27 cellular contexts compared by ENCODE assay signal in genomic region chr17:48672340-48672739, GRCh38. TPM values are rescaled to one million over a fixed set of nuclear protein-coding genes. Genes with fewer than 3 reads are reported as not detected.
DNase-seq lines count a peak whose midpoint lies in the region; ATAC-seq and TF ChIP-seq lines count a peak whose summit lies in the region.
"Had no signal": no experiment of that assay in that cellular context is flagged by ENCODE, and none has a peak within 500 bp of the region (broad histone marks: within the 10 kb centered on the region; RNA-seq: fewer than 3 reads in every experiment).

No MANE protein-coding gene starts in this region.

- TF ChIP-seq RAD21 in SK-N-SH (IDR thresholded peaks at IDR 0.05; ENCODE audit: low read length): no peak

- H4K20me1 ChIP-seq in SK-N-SH (ENCODE audit: insufficient read depth) (no peaks in the 10 kb centered on the region), hepatocyte (ENCODE audit: insufficient read depth, poor library complexity, severe bottlenecking) (no peaks in the 10 kb centered on the region)

- TF ChIP-seq CTCF in SK-N-SH (IDR thresholded peaks at IDR 0.05): no peak
- no peak for TF ChIP-seq CTCF in hepatocyte (IDR thresholded peaks at IDR 0.05; ENCODE audit: poor library complexity)
- TF ChIP-seq CTCF in activated CD8-positive, alpha-beta T cell treated with anti-CD3 and anti-CD28 coated beads for 36 hours (IDR thresholded peaks at IDR 0.05): no peak

- no peak overlapping the region for H2AFZ ChIP-seq in SK-N-SH (ENCODE audit: low read depth)
- H2AFZ ChIP-seq in hepatocyte: no peak overlapping the region

- no peak for ATAC-seq in SK-N-SH treated with all-trans-retinoic acid at 6 μM for 48 hours
- no peak for ATAC-seq in stimulated activated effector memory CD8-positive, alpha-beta T cell treated with anti-CD3 and anti-CD28 coated beads, Interleukin-12 subunit alpha, Interleukin-12 subunit beta, amount 100 ng/mL, for 72 hours
- no peak for ATAC-seq in activated CD8-positive, alpha-beta T cell treated with anti-CD3 and anti-CD28 coated beads for 36 hours

- no peaks in the 10 kb centered on the region for H3K36me3 ChIP-seq in SK-N-SH (replicated peaks in 1 of 2; ENCODE audit: control insufficient read depth in 1 of 2, insufficient read depth in 2 of 2, low read length in 1 of 2)
- H3K36me3 ChIP-seq in hepatocyte (replicated peaks; ENCODE audit: insufficient read depth, low read depth): no peaks in the 10 kb centered on the region
- H3K36me3 ChIP-seq in rectal smooth muscle tissue (ENCODE audit: control insufficient read depth, insufficient read depth, low read length): no peaks in the 10 kb centered on the region
- H3K36me3 ChIP-seq: cardiac muscle cell, gastroesophageal sphincter, pancreas had no signal

- peak overlapping the region; percentile 92; the same call in 1 of the 2 replicates for H3K4me2 ChIP-seq in SK-N-SH
- peak overlapping the region; percentile 67 for H3K4me2 ChIP-seq in hepatocyte

- H3K27ac ChIP-seq in SK-N-SH (ENCODE audit: low read depth in 2 of 2, low read length in 1 of 2) (no peak overlapping the region), hepatocyte (no peak overlapping the region), rectal smooth muscle tissue (ENCODE audit: low read depth, low read length) (no peak overlapping the region)
- H3K27ac ChIP-seq: cardiac muscle cell, pancreas had no signal

- no peaks in the 10 kb centered on the region for H3K36me3 Mint-ChIP-seq in stimulated activated effector memory CD8-positive, alpha-beta T cell treated with anti-CD3 and anti-CD28 coated beads, Interleukin-12 subunit alpha, Interleukin-12 subunit beta, amount 100 ng/mL, for 72 hours
- H3K36me3 Mint-ChIP-seq in activated CD8-positive, alpha-beta T cell treated with anti-CD3 and anti-CD28 coated beads for 36 hours (ENCODE audit: low read depth): no peaks in the 10 kb centered on the region
- H3K36me3 Mint-ChIP-seq: activated naive CD8-positive, alpha-beta T cell; CD4-positive, alpha-beta memory T cell; IgD-negative memory B cell; natural killer cell treated with Interleukin-12 subunit alpha and Interleukin-12 subunit beta and Interleukin-15 and Interleukin-18, amount 100 ng/mL, for 72 hours; stimulated activated naive B cell treated with anti-CD40 and anti-IgM and Interleukin-4, amounts not matched to agents 10 μg/mL and 1 μg/mL and 100 μg/mL, for 72 hours had no signal

- H3K9ac ChIP-seq in SK-N-SH (no peak overlapping the region), rectal smooth muscle tissue (ENCODE audit: low read length) (no peak overlapping the region)

- intact Hi-C loops in activated CD8-positive, alpha-beta T cell treated with anti-CD3 and anti-CD28 coated beads for 36 hours (cut with micrococcal nuclease): loop anchor here (10.0 kb wide), 1 partner anchor 362 kb away; no protein-coding TSS in a partner anchor

- H3K27ac Mint-ChIP-seq in stimulated activated effector memory CD8-positive, alpha-beta T cell treated with anti-CD3 and anti-CD28 coated beads, Interleukin-12 subunit alpha, Interleukin-12 subunit beta, amount 100 ng/mL, for 72 hours: no peak overlapping the region
- no peak overlapping the region for H3K27ac Mint-ChIP-seq in activated CD8-positive, alpha-beta T cell treated with anti-CD3 and anti-CD28 coated beads for 36 hours
- H3K27ac Mint-ChIP-seq: activated CD8-positive, alpha-beta T cell treated with anti-CD3 and anti-CD28 coated beads, Interleukin-2, amount 10 ng/mL, durations not matched to agents 7 days and 5 days; activated naive CD8-positive, alpha-beta T cell; CD4-positive, alpha-beta memory T cell; IgD-negative memory B cell; natural killer cell treated with Interleukin-12 subunit alpha and Interleukin-12 subunit beta and Interleukin-15 and Interleukin-18, amount 100 ng/mL, for 72 hours had no signal

- DNase-seq in SK-N-SH (no peak), NCI-H82 treated with DMSO at 0.1 percent for 48 hours (lab: John Stamatoyannopoulos, UW; ENCODE audit: unreplicated experiment) (peak; percentile 37), hepatocyte (ENCODE audit: low spot score) (no peak), SHP77 (lab: John Stamatoyannopoulos, UW) (no peak)
- no peak for DNase-seq in stimulated activated effector memory CD8-positive, alpha-beta T cell treated with anti-CD3 and anti-CD28 coated beads, Interleukin-12 subunit alpha, Interleukin-12 subunit beta, amount 100 ng/mL, for 72 hours (ENCODE audit: low spot score in 2 of 2)
- no peak for DNase-seq in activated CD8-positive, alpha-beta T cell treated with anti-CD3 and anti-CD28 coated beads for 36 hours
- DNase-seq: cortex of kidney, NCI-H187 treated with DMSO at 0.1 percent for 48 hours had no signal

- no peaks in the 10 kb centered on the region for H3K9me2 ChIP-seq in SK-N-SH
- H3K9me2 ChIP-seq in hepatocyte (replicated peaks; ENCODE audit: insufficient read depth): no peaks in the 10 kb centered on the region

- CTCF ChIA-PET in SK-N-SH (lab: Yijun Ruan, JAX): interaction anchor here (0.6 to 9.3 kb wide), 72 partner anchors 10 to 525 kb away, joined by 3 to 117 read pairs (median 4); partner anchors contain the start of genes ATP5MC1, CALCOCO2, HOXB13 and HOXB8
- CTCF ChIA-PET in activated CD8-positive, alpha-beta T cell treated with anti-CD3 and anti-CD28 coated beads for 36 hours (lab: Charles Lee): interaction anchor here (0.6 to 4.2 kb wide), 24 partner anchors 12 to 304 kb away, joined by 3 to 21 read pairs (median 5); partner anchors contain the start of gene PRAC2

- TF ChIP-seq EP300 in SK-N-SH (IDR thresholded peaks at IDR 0.05; ENCODE audit: borderline replicate concordance in 1 of 2, low read depth in 1 of 2, low read length in 1 of 2): no peak

- peaks cover 6% of the 10 kb centered on the region for H3K4me1 Mint-ChIP-seq in stimulated activated effector memory CD8-positive, alpha-beta T cell treated with anti-CD3 and anti-CD28 coated beads, Interleukin-12 subunit alpha, Interleukin-12 subunit beta, amount 100 ng/mL, for 72 hours
- H3K4me1 Mint-ChIP-seq in activated CD8-positive, alpha-beta T cell treated with anti-CD3 and anti-CD28 coated beads for 36 hours (ENCODE audit: low read depth): peaks cover 5% of the 10 kb centered on the region

- POLR2A ChIA-PET in SK-N-SH (lab: Yijun Ruan, JAX): no interaction called here
- POLR2A ChIA-PET in activated CD8-positive, alpha-beta T cell treated with anti-CD3 and anti-CD28 coated beads for 36 hours (lab: Charles Lee): no interaction called here

- H3K9me3 Mint-ChIP-seq in stimulated activated effector memory CD8-positive, alpha-beta T cell treated with anti-CD3 and anti-CD28 coated beads, Interleukin-12 subunit alpha, Interleukin-12 subunit beta, amount 100 ng/mL, for 72 hours: no peaks in the 10 kb centered on the region
- no peaks in the 10 kb centered on the region for H3K9me3 Mint-ChIP-seq in activated CD8-positive, alpha-beta T cell treated with anti-CD3 and anti-CD28 coated beads for 36 hours
- H3K9me3 Mint-ChIP-seq: CD4-positive, alpha-beta memory T cell; IgD-negative memory B cell; natural killer cell treated with Interleukin-12 subunit alpha and Interleukin-12 subunit beta and Interleukin-15 and Interleukin-18, amount 100 ng/mL, for 72 hours; stimulated activated naive B cell treated with anti-CD40 and anti-IgM and Interleukin-4, amounts not matched to agents 10 μg/mL and 1 μg/mL and 100 μg/mL, for 72 hours had no signal

- no peaks in the 10 kb centered on the region for H3K79me2 ChIP-seq in SK-N-SH (ENCODE audit: insufficient read depth)
- no peaks in the 10 kb centered on the region for H3K79me2 ChIP-seq in hepatocyte

- peaks cover 33% of the 10 kb centered on the region for H3K27me3 Mint-ChIP-seq in activated CD8-positive, alpha-beta T cell treated with anti-CD3 and anti-CD28 coated beads for 36 hours

- no peaks in the 10 kb centered on the region for H3K9me3 ChIP-seq in SK-N-SH
- H3K9me3 ChIP-seq in hepatocyte (ENCODE audit: low read depth): no peaks in the 10 kb centered on the region
- H3K9me3 ChIP-seq: gastroesophageal sphincter, pancreas had no signal

- H3K27me3 ChIP-seq in SK-N-SH (ENCODE audit: insufficient read depth) (peaks cover 80% of the 10 kb centered on the region), hepatocyte (peaks cover 31% of the 10 kb centered on the region), rectal smooth muscle tissue (ENCODE audit: control insufficient read depth, insufficient read depth, low read length) (no peaks in the 10 kb centered on the region)

- H3K4me1 ChIP-seq in SK-N-SH (ENCODE audit: control insufficient read depth in 1 of 2, insufficient read depth in 2 of 2, low read depth in 1 of 2, low read length in 1 of 2): no peaks in the 10 kb centered on the region
- H3K4me1 ChIP-seq in hepatocyte (ENCODE audit: insufficient read depth): no peaks in the 10 kb centered on the region
- peaks cover 3% of the 10 kb centered on the region for H3K4me1 ChIP-seq in rectal smooth muscle tissue (ENCODE audit: control insufficient read depth, insufficient read depth, low read length)
- H3K4me1 ChIP-seq: pancreas had no signal

- H3K4me3 ChIP-seq in SK-N-SH (ENCODE audit: low read depth in 2 of 2, low read length in 1 of 2): peak overlapping the region in 1 of 2 experiments; percentile 62; a peak in 1 of 4 replicates
- H3K4me3 ChIP-seq in hepatocyte: no peak overlapping the region
- peak overlapping the region; percentile 53 for H3K4me3 ChIP-seq in rectal smooth muscle tissue (ENCODE audit: low read length)

- H3K4me3 Mint-ChIP-seq in stimulated activated effector memory CD8-positive, alpha-beta T cell treated with anti-CD3 and anti-CD28 coated beads, Interleukin-12 subunit alpha, Interleukin-12 subunit beta, amount 100 ng/mL, for 72 hours: no peak overlapping the region
- no peak overlapping the region for H3K4me3 Mint-ChIP-seq in activated CD8-positive, alpha-beta T cell treated with anti-CD3 and anti-CD28 coated beads for 36 hours

- H3F3A ChIP-seq in SK-N-SH (replicated peaks; ENCODE audit: insufficient read depth): peaks cover 3% of the 10 kb centered on the region

- 10% methylated on average over 2 of the region's 2 CpGs for WGBS in SK-N-SH (ENCODE audit: low lambda C conversion rate)
- WGBS in hepatocyte (ENCODE audit: low lambda C conversion rate, missing lambda C conversion rate): 64% methylated on average over 2 of the region's 2 CpGs

RNA-seq across cellular contexts. Expression of gene HOXB9, which starts 46.2 kb away (rescaled TPM):
- polyA plus RNA-seq in SK-N-SH (2012; rRNA removed): not detected in 2 replicates
- polyA plus RNA-seq in SK-N-SH (2012; cell fraction: cytosol; rRNA removed): not detected in 2 replicates
- polyA plus RNA-seq in SK-N-SH (2012; cell fraction: nucleus; rRNA removed): not detected in 2 replicates
- 1.5 and 2.1 TPM in 2 replicates for total RNA-seq in hepatocyte
- 0.73 and 2.5 TPM in 2 replicates for polyA plus RNA-seq in hepatocyte
- 1 to 10 TPM; 6.9 to 7.0 TPM for total RNA-seq in activated CD8-positive, alpha-beta T cell treated with anti-CD3 and anti-CD28 coated beads for 36 hours
- total RNA-seq: cardiac muscle cell; CD4-positive, alpha-beta memory T cell; fibroblast of lung; gastroesophageal sphincter; left ventricle myocardium superior; mononuclear cell; temporal lobe had no signal
- polyA plus RNA-seq: cardiac muscle cell; CD4-positive, alpha-beta memory T cell; fibroblast of lung; IgD-negative memory B cell; pancreas had no signal

RNA-seq across cellular contexts. Expression of gene PRAC1, which starts 50.0 kb away (rescaled TPM):
- polyA plus RNA-seq in SK-N-SH (2012; rRNA removed) (not detected in 2 replicates), hepatocyte (not detected in 2 replicates)
- polyA plus RNA-seq in SK-N-SH (2012; cell fraction: cytosol; rRNA removed): not detected in 2 replicates
- not detected in 2 replicates for polyA plus RNA-seq in SK-N-SH (2012; cell fraction: nucleus; rRNA removed)
- not detected in 2 replicates for total RNA-seq in hepatocyte
- total RNA-seq in activated CD8-positive, alpha-beta T cell treated with anti-CD3 and anti-CD28 coated beads for 36 hours: not detected
- total RNA-seq: activated CD8-positive, alpha-beta T cell treated with anti-CD3 and anti-CD28 coated beads, Interleukin-2, amount 10 ng/mL, durations not matched to agents 7 days and 5 days; aorta; cardiac muscle cell; CD4-positive, alpha-beta memory T cell; fibroblast of lung; gastroesophageal sphincter; left ventricle myocardium superior; M059J; mononuclear cell; natural killer cell treated with Interleukin-12 subunit alpha and Interleukin-12 subunit beta and Interleukin-15 and Interleukin-18, amount 100 ng/mL, for 72 hours; pancreas; sciatic nerve; SK-MEL-5; temporal lobe had no signal
- polyA plus RNA-seq: cardiac muscle cell; CD4-positive, alpha-beta memory T cell; fibroblast of lung; IgD-negative memory B cell; pancreas had no signal

RNA-seq across cellular contexts. Expression of gene PRAC2, which starts 50.6 kb away (rescaled TPM):
- polyA plus RNA-seq in SK-N-SH (2012; rRNA removed) (not detected in 2 replicates), hepatocyte (1.5 TPM in 1 of 2 replicates, not detected in the other)
- not detected in 2 replicates for polyA plus RNA-seq in SK-N-SH (2012; cell fraction: cytosol; rRNA removed)
- not detected in 2 replicates for polyA plus RNA-seq in SK-N-SH (2012; cell fraction: nucleus; rRNA removed)
- total RNA-seq in hepatocyte: not detected in 2 replicates
- not detected for total RNA-seq in activated CD8-positive, alpha-beta T cell treated with anti-CD3 and anti-CD28 coated beads for 36 hours
- total RNA-seq: activated CD8-positive, alpha-beta T cell treated with anti-CD3 and anti-CD28 coated beads, Interleukin-2, amount 10 ng/mL, durations not matched to agents 7 days and 5 days; aorta; cardiac muscle cell; CD4-positive, alpha-beta memory T cell; fibroblast of lung; gastroesophageal sphincter; left ventricle myocardium superior; M059J; mononuclear cell; natural killer cell treated with Interleukin-12 subunit alpha and Interleukin-12 subunit beta and Interleukin-15 and Interleukin-18, amount 100 ng/mL, for 72 hours; pancreas; sciatic nerve; temporal lobe had no signal
- polyA plus RNA-seq: aorta; cardiac muscle cell; CD4-positive, alpha-beta memory T cell; fibroblast of lung; IgD-negative memory B cell; pancreas had no signal

RNA-seq across cellular contexts. Expression of gene HOXB13, which starts 56.2 kb away (rescaled TPM):
- polyA plus RNA-seq in SK-N-SH (2012; rRNA removed) (not detected in 2 replicates), hepatocyte (0.28 and 0.40 TPM in 2 replicates)
- not detected in 2 replicates for polyA plus RNA-seq in SK-N-SH (2012; cell fraction: cytosol; rRNA removed)
- polyA plus RNA-seq in SK-N-SH (2012; cell fraction: nucleus; rRNA removed): 0.07 TPM in 1 of 2 replicates, not detected in the other
- total RNA-seq in hepatocyte: 0.13 and 0.20 TPM in 2 replicates
- total RNA-seq in activated CD8-positive, alpha-beta T cell treated with anti-CD3 and anti-CD28 coated beads for 36 hours: not detected
- total RNA-seq: activated CD8-positive, alpha-beta T cell treated with anti-CD3 and anti-CD28 coated beads, Interleukin-2, amount 10 ng/mL, durations not matched to agents 7 days and 5 days; aorta; cardiac muscle cell; CD4-positive, alpha-beta memory T cell; fibroblast of lung; gastroesophageal sphincter; left ventricle myocardium superior; mononuclear cell; natural killer cell treated with Interleukin-12 subunit alpha and Interleukin-12 subunit beta and Interleukin-15 and Interleukin-18, amount 100 ng/mL, for 72 hours; sciatic nerve; temporal lobe had no signal
- polyA plus RNA-seq: cardiac muscle cell; CD4-positive, alpha-beta memory T cell; fibroblast of lung; IgD-negative memory B cell; pancreas had no signal

RNA-seq across cellular contexts. Expression of gene HOXB8, which starts 57.2 kb away (rescaled TPM):
- polyA plus RNA-seq in SK-N-SH (2012; rRNA removed): not detected in 2 replicates
- polyA plus RNA-seq in SK-N-SH (2012; cell fraction: cytosol; rRNA removed): not detected in 2 replicates
- not detected in 2 replicates for polyA plus RNA-seq in SK-N-SH (2012; cell fraction: nucleus; rRNA removed)
- 0.57 and 1.6 TPM in 2 replicates for total RNA-seq in hepatocyte
- 0.31 and 1.3 TPM in 2 replicates for polyA plus RNA-seq in hepatocyte
- total RNA-seq in activated CD8-positive, alpha-beta T cell treated with anti-CD3 and anti-CD28 coated beads for 36 hours: not detected
- total RNA-seq: activated CD8-positive, alpha-beta T cell treated with anti-CD3 and anti-CD28 coated beads, Interleukin-2, amount 10 ng/mL, durations not matched to agents 7 days and 5 days; cardiac muscle cell; CD4-positive, alpha-beta memory T cell; left ventricle myocardium superior; natural killer cell treated with Interleukin-12 subunit alpha and Interleukin-12 subunit beta and Interleukin-15 and Interleukin-18, amount 100 ng/mL, for 72 hours had no signal
- polyA plus RNA-seq: cardiac muscle cell; CD4-positive, alpha-beta memory T cell; IgD-negative memory B cell had no signal
